ENCODE assay signal across 16 cellular contexts in genomic region chr2:143217512-143218136, GRCh38.
A peak's percentile ranks its signal among the peaks of the same experiment; 100 is the strongest.
DNase-seq lines count a peak whose midpoint lies in the region; ATAC-seq lines count a peak whose summit lies in the region.
"Had no signal": no experiment of that assay in that cellular context is flagged by ENCODE, and none has a peak within 500 bp of the region (broad histone marks: within the 10 kb centered on the region; RNA-seq: fewer than 3 reads in every experiment).

No MANE protein-coding gene starts in this region.

- intact Hi-C loops in activated T-helper 1 cell treated with anti-CD3 and anti-CD28 coated beads, Interleukin-12 subunit alpha, Interleukin-12 subunit beta, Interleukin-2, Interleukin-4 antibody, amounts not matched to agents 30 ng/mL and 10 ng/mL and 1 ng/mL, durations not matched to agents 14 hours and 24 hours and 36 hours (cut with micrococcal nuclease) = no loop called here

- H3K9me3 Mint-ChIP-seq in activated naive CD4-positive, alpha-beta T cell treated with anti-CD3 and anti-CD28 coated beads, Interleukin-2, amount 10 ng/mL, durations not matched to agents 7 days and 5 days = no peaks in the 10 kb centered on the region
- no peaks in the 10 kb centered on the region for H3K9me3 Mint-ChIP-seq in activated naive CD4-positive, alpha-beta T cell treated with anti-CD3 and anti-CD28 coated beads, Interleukin-2, amount 50 U/mL, for 72 hours
- H3K9me3 Mint-ChIP-seq in activated T-helper 1 cell treated with anti-CD3 and anti-CD28 coated beads, Interleukin-12 subunit alpha, Interleukin-12 subunit beta, Interleukin-2, Interleukin-4 antibody, amounts not matched to agents 30 ng/mL and 10 ng/mL and 1 ng/mL, durations not matched to agents 14 hours and 24 hours and 36 hours = no peaks in the 10 kb centered on the region
- H3K9me3 Mint-ChIP-seq in stimulated activated effector memory CD8-positive, alpha-beta T cell treated with anti-CD3 and anti-CD28 coated beads, Interleukin-12 subunit alpha, Interleukin-12 subunit beta, amount 100 ng/mL, for 72 hours = no peaks in the 10 kb centered on the region

- H3K4me3 Mint-ChIP-seq in activated naive CD4-positive, alpha-beta T cell treated with anti-CD3 and anti-CD28 coated beads, Interleukin-2, amount 10 ng/mL, durations not matched to agents 7 days and 5 days = no peak overlapping the region
- H3K4me3 Mint-ChIP-seq in activated T-helper 1 cell treated with anti-CD3 and anti-CD28 coated beads, Interleukin-12 subunit alpha, Interleukin-12 subunit beta, Interleukin-2, Interleukin-4 antibody, amounts not matched to agents 30 ng/mL and 10 ng/mL and 1 ng/mL, durations not matched to agents 14 hours and 24 hours and 36 hours = no peak overlapping the region
- no peak overlapping the region for H3K4me3 Mint-ChIP-seq in stimulated activated effector memory CD8-positive, alpha-beta T cell treated with anti-CD3 and anti-CD28 coated beads, Interleukin-12 subunit alpha, Interleukin-12 subunit beta, amount 100 ng/mL, for 72 hours

- no peaks in the 10 kb centered on the region for H3K27me3 Mint-ChIP-seq in activated naive CD4-positive, alpha-beta T cell treated with anti-CD3 and anti-CD28 coated beads, Interleukin-2, amount 10 ng/mL, durations not matched to agents 7 days and 5 days
- H3K27me3 Mint-ChIP-seq in activated T-helper 1 cell treated with anti-CD3 and anti-CD28 coated beads, Interleukin-12 subunit alpha, Interleukin-12 subunit beta, Interleukin-2, Interleukin-4 antibody, amounts not matched to agents 30 ng/mL and 10 ng/mL and 1 ng/mL, durations not matched to agents 14 hours and 24 hours and 36 hours (ENCODE audit: insufficient read depth) = no peaks in the 10 kb centered on the region

- peak overlapping the region; percentile 84 for H3K27ac Mint-ChIP-seq in activated naive CD4-positive, alpha-beta T cell treated with anti-CD3 and anti-CD28 coated beads, Interleukin-2, amount 10 ng/mL, durations not matched to agents 7 days and 5 days
- no peak overlapping the region for H3K27ac Mint-ChIP-seq in activated naive CD4-positive, alpha-beta T cell treated with anti-CD3 and anti-CD28 coated beads, Interleukin-2, amount 50 U/mL, for 72 hours
- peak overlapping the region; percentile 61 for H3K27ac Mint-ChIP-seq in activated T-helper 1 cell treated with anti-CD3 and anti-CD28 coated beads, Interleukin-12 subunit alpha, Interleukin-12 subunit beta, Interleukin-2, Interleukin-4 antibody, amounts not matched to agents 30 ng/mL and 10 ng/mL and 1 ng/mL, durations not matched to agents 14 hours and 24 hours and 36 hours
- H3K27ac Mint-ChIP-seq in stimulated activated effector memory CD8-positive, alpha-beta T cell treated with anti-CD3 and anti-CD28 coated beads, Interleukin-12 subunit alpha, Interleukin-12 subunit beta, amount 100 ng/mL, for 72 hours = peak overlapping the region; percentile 32

- DNase-seq in activated naive CD4-positive, alpha-beta T cell treated with anti-CD3 and anti-CD28 coated beads, Interleukin-2, amount 10 ng/mL, durations not matched to agents 7 days and 5 days = no peak
- no peak for DNase-seq in activated naive CD4-positive, alpha-beta T cell treated with anti-CD3 and anti-CD28 coated beads, Interleukin-2, amount 50 U/mL, for 72 hours (ENCODE audit: low spot score in 2 of 2)
- peak; percentile 84 for DNase-seq in NOMO-1 treated with DMSO at 0.1 percent for 48 hours (lab: John Stamatoyannopoulos, UW; ENCODE audit: unreplicated experiment)
- DNase-seq in activated T-helper 1 cell treated with anti-CD3 and anti-CD28 coated beads, Interleukin-12 subunit alpha, Interleukin-12 subunit beta, Interleukin-2, Interleukin-4 antibody, amounts not matched to agents 30 ng/mL and 10 ng/mL and 1 ng/mL, durations not matched to agents 14 hours and 24 hours and 36 hours (ENCODE audit: low spot score) = no peak
- DNase-seq in stimulated activated effector memory CD8-positive, alpha-beta T cell treated with anti-CD3 and anti-CD28 coated beads, Interleukin-12 subunit alpha, Interleukin-12 subunit beta, amount 100 ng/mL, for 72 hours (ENCODE audit: low spot score in 2 of 2) = no peak
- DNase-seq in medulla oblongata (ENCODE audit: extremely low spot score) = no peak
- no peak for DNase-seq in HT-29 (ENCODE audit: low spot score)
- DNase-seq: DMS79 treated with DMSO at 0.1 percent for 48 hours, heart left ventricle, Karpas-422, kidney glomerular epithelial cell, NCI-H1694 treated with DMSO at 0.1 percent for 48 hours, NCI-H510A treated with DMSO at 0.1 percent for 48 hours had no signal

- no peak for ATAC-seq in activated naive CD4-positive, alpha-beta T cell treated with anti-CD3 and anti-CD28 coated beads, Interleukin-2, amount 50 U/mL, for 72 hours
- no peak for ATAC-seq in stimulated activated effector memory CD8-positive, alpha-beta T cell treated with anti-CD3 and anti-CD28 coated beads, Interleukin-12 subunit alpha, Interleukin-12 subunit beta, amount 100 ng/mL, for 72 hours
- ATAC-seq in HG03432 (IDR thresholded peaks at IDR 0.05; ENCODE audit: unreplicated experiment) = no peak
- ATAC-seq: esophagus mucosa, HCT116, heart left ventricle had no signal

- CTCF ChIA-PET in activated naive CD4-positive, alpha-beta T cell treated with anti-CD3 and anti-CD28 coated beads, Interleukin-2, amount 10 ng/mL, durations not matched to agents 7 days and 5 days (lab: Charles Lee) = interaction anchor here (0.7 to 1.7 kb wide), 3 partner anchors 12 to 140 kb away, joined by 3 to 6 read pairs (median 6); no protein-coding TSS in a partner anchor

- peaks cover 66% of the 10 kb centered on the region for H3K36me3 Mint-ChIP-seq in activated naive CD4-positive, alpha-beta T cell treated with anti-CD3 and anti-CD28 coated beads, Interleukin-2, amount 10 ng/mL, durations not matched to agents 7 days and 5 days
- peaks cover 6 to 23% of the 10 kb centered on the region in 2 donors for H3K36me3 Mint-ChIP-seq in activated naive CD4-positive, alpha-beta T cell treated with anti-CD3 and anti-CD28 coated beads, Interleukin-2, amount 50 U/mL, for 72 hours
- H3K36me3 Mint-ChIP-seq in activated T-helper 1 cell treated with anti-CD3 and anti-CD28 coated beads, Interleukin-12 subunit alpha, Interleukin-12 subunit beta, Interleukin-2, Interleukin-4 antibody, amounts not matched to agents 30 ng/mL and 10 ng/mL and 1 ng/mL, durations not matched to agents 14 hours and 24 hours and 36 hours (ENCODE audit: low read depth) = peaks cover 19% of the 10 kb centered on the region
- H3K36me3 Mint-ChIP-seq in stimulated activated effector memory CD8-positive, alpha-beta T cell treated with anti-CD3 and anti-CD28 coated beads, Interleukin-12 subunit alpha, Interleukin-12 subunit beta, amount 100 ng/mL, for 72 hours = peaks cover 30% of the 10 kb centered on the region

- H3K4me1 Mint-ChIP-seq in activated naive CD4-positive, alpha-beta T cell treated with anti-CD3 and anti-CD28 coated beads, Interleukin-2, amount 10 ng/mL, durations not matched to agents 7 days and 5 days = peaks cover 35% of the 10 kb centered on the region
- peaks cover 52% of the 10 kb centered on the region for H3K4me1 Mint-ChIP-seq in activated T-helper 1 cell treated with anti-CD3 and anti-CD28 coated beads, Interleukin-12 subunit alpha, Interleukin-12 subunit beta, Interleukin-2, Interleukin-4 antibody, amounts not matched to agents 30 ng/mL and 10 ng/mL and 1 ng/mL, durations not matched to agents 14 hours and 24 hours and 36 hours (ENCODE audit: low read depth)
- peaks cover 17% of the 10 kb centered on the region for H3K4me1 Mint-ChIP-seq in stimulated activated effector memory CD8-positive, alpha-beta T cell treated with anti-CD3 and anti-CD28 coated beads, Interleukin-12 subunit alpha, Interleukin-12 subunit beta, amount 100 ng/mL, for 72 hours

Comparison
In these comparisons a context has a peak if more than half of its experiments do, and no peak if none do; other contexts are left out.
1. H3K27ac Mint-ChIP-seq: peak in activated naive CD4-positive, alpha-beta T cell treated with anti-CD3 and anti-CD28 coated beads, Interleukin-2, amount 10 ng/mL, durations not matched to agents 7 days and 5 days (single experiment), activated T-helper 1 cell treated with anti-CD3 and anti-CD28 coated beads, Interleukin-12 subunit alpha, Interleukin-12 subunit beta, Interleukin-2, Interleukin-4 antibody, amounts not matched to agents 30 ng/mL and 10 ng/mL and 1 ng/mL, durations not matched to agents 14 hours and 24 hours and 36 hours (single experiment) and stimulated activated effector memory CD8-positive, alpha-beta T cell treated with anti-CD3 and anti-CD28 coated beads, Interleukin-12 subunit alpha, Interleukin-12 subunit beta, amount 100 ng/mL, for 72 hours (single experiment); none in activated naive CD4-positive, alpha-beta T cell treated with anti-CD3 and anti-CD28 coated beads, Interleukin-2, amount 50 U/mL, for 72 hours (0 of 2).